Comparison of ENCODE assay signal across 9 cellular contexts in genomic region chr3:188594137-188594536, GRCh38.
DNase-seq lines count a peak whose midpoint lies in the region; ATAC-seq and TF ChIP-seq lines count a peak whose summit lies in the region.
"Had no signal": no experiment of that assay in that cellular context is flagged by ENCODE, and none has a peak within 500 bp of the region (broad histone marks: within the 10 kb centered on the region; RNA-seq: fewer than 3 reads in every experiment).

No MANE protein-coding gene starts in this region.

- TF ChIP-seq CTCF in cardiac fibroblast (IDR thresholded peaks at IDR 0.05; ENCODE audit: low read depth, low read length): no peak
- TF ChIP-seq CTCF in type B pancreatic cell (conservative IDR thresholded peaks at IDR 0.05): no peak

- no peaks in the 10 kb centered on the region for H3K27me3 Mint-ChIP-seq in type B pancreatic cell

- peak; percentile 92 to 93 for DNase-seq in cardiac fibroblast (ENCODE audit: low read depth in 2 of 2)
- DNase-seq in left lobe of liver (ENCODE audit: low spot score): no peak
- no peak for DNase-seq in type B pancreatic cell (ENCODE audit: extremely low spot score, unreplicated experiment)
- no peak for DNase-seq in T-helper 2 cell
- DNase-seq in NAMALWA (ENCODE audit: low spot score): no peak
- no peak for DNase-seq in iPS-NIHi7 (ENCODE audit: extremely low spot score)
- DNase-seq: NCI-H1436 had no signal

- peak overlapping the region; percentile 5 for H3K27ac ChIP-seq in HUES48 (ENCODE audit: low read depth, low read length)

- H3K36me3 Mint-ChIP-seq in type B pancreatic cell: no peaks in the 10 kb centered on the region

- no peaks in the 10 kb centered on the region for H3K36me3 ChIP-seq in HUES48 (ENCODE audit: control insufficient read depth, insufficient read depth, low read length)

- H3K4me3 ChIP-seq in HUES48 (ENCODE audit: low read depth, low read length) (no peak overlapping the region), cardiac fibroblast (replicated peaks in 1 of 2; ENCODE audit: low read depth in 2 of 2, low read length in 2 of 2) (no peak overlapping the region)

- peak overlapping the region; percentile 2 for H3K27ac Mint-ChIP-seq in type B pancreatic cell
- H3K27ac Mint-ChIP-seq: T-helper 1 cell treated with Interleukin-12 subunit alpha and Interleukin-12 subunit beta and Interleukin-4 antibody, amounts not matched to agents 30 μg/mL and 1 μg/mL, for 36 hours had no signal

- no peaks in the 10 kb centered on the region for H3K9me3 ChIP-seq in HUES48 (ENCODE audit: control insufficient read depth, insufficient read depth, low read length)

- peaks cover 4% of the 10 kb centered on the region for H3K4me1 Mint-ChIP-seq in type B pancreatic cell (ENCODE audit: unreplicated experiment)

- H3K4me1 ChIP-seq in HUES48 (ENCODE audit: control insufficient read depth, insufficient read depth, low read length): peaks cover 13% of the 10 kb centered on the region; the same call in 1 of the 2 replicates

- no peaks in the 10 kb centered on the region for H3K9me3 Mint-ChIP-seq in type B pancreatic cell
- H3K9me3 Mint-ChIP-seq: T-helper 1 cell treated with Interleukin-12 subunit alpha and Interleukin-12 subunit beta and Interleukin-4 antibody, amounts not matched to agents 30 μg/mL and 1 μg/mL, for 36 hours had no signal

- no peaks in the 10 kb centered on the region for H3K27me3 ChIP-seq in HUES48 (ENCODE audit: control insufficient read depth, insufficient read depth, low read length)

- no peak overlapping the region for H3K4me3 Mint-ChIP-seq in type B pancreatic cell
- H3K4me3 Mint-ChIP-seq: T-helper 1 cell treated with Interleukin-12 subunit alpha and Interleukin-12 subunit beta and Interleukin-4 antibody, amounts not matched to agents 30 μg/mL and 1 μg/mL, for 36 hours had no signal

- no peak overlapping the region for H3K9ac ChIP-seq in HUES48 (ENCODE audit: low read depth, low read length)

- peak; percentile 30 for ATAC-seq in left lobe of liver

Comparison
In these comparisons a context has a peak if more than half of its experiments do, and no peak if none do; other contexts are left out.
1. DNase-seq: peak in cardiac fibroblast (2 of 2); none in left lobe of liver (single experiment), type B pancreatic cell (single experiment), T-helper 2 cell (0 of 5), NAMALWA (single experiment) and iPS-NIHi7 (single experiment).